In the genomic region with DNA sequence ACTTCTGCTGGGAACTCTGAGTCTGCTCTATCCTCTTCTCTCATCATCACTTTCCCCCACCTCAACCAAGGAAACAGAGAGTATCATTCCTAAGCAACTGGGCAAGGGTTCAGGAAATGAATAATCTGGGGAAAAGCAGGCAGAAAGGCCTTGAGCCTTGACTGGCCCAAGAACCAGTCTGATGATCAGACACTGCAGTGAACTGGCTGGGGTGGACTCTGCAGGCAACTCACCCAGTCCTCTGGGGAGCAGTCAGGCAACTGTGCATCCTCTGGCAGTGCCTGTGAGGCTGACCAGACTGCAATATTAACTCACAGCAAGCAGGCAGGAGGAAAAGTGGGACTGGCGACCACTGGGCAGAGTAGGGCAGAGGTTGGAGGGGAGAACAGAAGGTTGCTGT, we compare ENCODE assay signal across 15 cellular contexts. TPM values are rescaled to one million over a fixed set of nuclear protein-coding genes. Genes with fewer than 3 reads are reported as not detected.
A peak's percentile ranks its signal among the peaks of the same experiment; 100 is the strongest.
DNase-seq lines count a peak whose midpoint lies in the region; ATAC-seq and TF ChIP-seq lines count a peak whose summit lies in the region.
"Had no signal": no experiment of that assay in that cellular context is flagged by ENCODE, and none has a peak within 500 bp of the region (broad histone marks: within the 10 kb centered on the region; RNA-seq: fewer than 3 reads in every experiment).

No MANE protein-coding gene starts in this region.

- no peak for TF ChIP-seq CTCF in WTC11 (IDR thresholded peaks at IDR 0.05)

- ATAC-seq in WTC11, result no peak
- ATAC-seq in stimulated activated effector memory CD8-positive, alpha-beta T cell treated with anti-CD3 and anti-CD28 coated beads, Interleukin-12 subunit alpha, Interleukin-12 subunit beta, amount 100 ng/mL, for 72 hours, result no peak
- ATAC-seq in GM18868 (IDR thresholded peaks at IDR 0.05; ENCODE audit: unreplicated experiment), result no peak
- ATAC-seq in HG02678 (IDR thresholded peaks at IDR 0.05; ENCODE audit: unreplicated experiment), result no peak
- ATAC-seq: gastrocnemius medialis had no signal

- H3K9me3 Mint-ChIP-seq in activated CD4-positive, alpha-beta T cell treated with anti-CD3 and anti-CD28 coated beads, Interleukin-2, amount 10 ng/mL, durations not matched to agents 24 days and 14 days, result no peaks in the 10 kb centered on the region
- H3K9me3 Mint-ChIP-seq in WTC11, result no peaks in the 10 kb centered on the region
- no peaks in the 10 kb centered on the region for H3K9me3 Mint-ChIP-seq in stimulated activated effector memory CD8-positive, alpha-beta T cell treated with anti-CD3 and anti-CD28 coated beads, Interleukin-12 subunit alpha, Interleukin-12 subunit beta, amount 100 ng/mL, for 72 hours

- POLR2A ChIA-PET in WTC11 (lab: Charles Lee), result no interaction called here

- CTCF ChIA-PET in WTC11 (lab: Charles Lee), result interaction anchor here (1.5 to 3.3 kb wide), 3 partner anchors 12 to 39 kb away, joined by 11 to 40 read pairs (median 39); a partner anchor contains a TSS

- peak overlapping the region; percentile 87 for H3K4me3 Mint-ChIP-seq in activated CD4-positive, alpha-beta T cell treated with anti-CD3 and anti-CD28 coated beads, Interleukin-2, amount 10 ng/mL, durations not matched to agents 24 days and 14 days
- peak overlapping the region; percentile 79 for H3K4me3 Mint-ChIP-seq in WTC11
- H3K4me3 Mint-ChIP-seq in stimulated activated effector memory CD8-positive, alpha-beta T cell treated with anti-CD3 and anti-CD28 coated beads, Interleukin-12 subunit alpha, Interleukin-12 subunit beta, amount 100 ng/mL, for 72 hours, result peak overlapping the region; percentile 72

- H3K4me1 Mint-ChIP-seq in activated CD4-positive, alpha-beta T cell treated with anti-CD3 and anti-CD28 coated beads, Interleukin-2, amount 10 ng/mL, durations not matched to agents 24 days and 14 days, result peaks cover 18% of the 10 kb centered on the region
- peaks cover 24% of the 10 kb centered on the region for H3K4me1 Mint-ChIP-seq in WTC11
- peaks cover 12% of the 10 kb centered on the region for H3K4me1 Mint-ChIP-seq in stimulated activated effector memory CD8-positive, alpha-beta T cell treated with anti-CD3 and anti-CD28 coated beads, Interleukin-12 subunit alpha, Interleukin-12 subunit beta, amount 100 ng/mL, for 72 hours

- no peak overlapping the region for H3K27ac Mint-ChIP-seq in activated CD4-positive, alpha-beta T cell treated with anti-CD3 and anti-CD28 coated beads, Interleukin-2, amount 10 ng/mL, durations not matched to agents 24 days and 14 days
- H3K27ac Mint-ChIP-seq in WTC11, result no peak overlapping the region
- no peak overlapping the region for H3K27ac Mint-ChIP-seq in stimulated activated effector memory CD8-positive, alpha-beta T cell treated with anti-CD3 and anti-CD28 coated beads, Interleukin-12 subunit alpha, Interleukin-12 subunit beta, amount 100 ng/mL, for 72 hours

- no peak for DNase-seq in activated CD4-positive, alpha-beta T cell treated with anti-CD3 and anti-CD28 coated beads, Interleukin-2, amount 10 ng/mL, durations not matched to agents 24 days and 14 days
- DNase-seq in activated CD4-positive, alpha-beta T cell treated with anti-CD3 and anti-CD28 coated beads, Interleukin-2, amount 50 U/mL, for 48 hours, result no peak
- DNase-seq in WTC11 (ENCODE audit: low spot score), result no peak
- DNase-seq in fibroblast of peridontal ligament (ENCODE audit: extremely low read depth), result peak; percentile 57
- no peak for DNase-seq in stimulated activated effector memory CD8-positive, alpha-beta T cell treated with anti-CD3 and anti-CD28 coated beads, Interleukin-12 subunit alpha, Interleukin-12 subunit beta, amount 100 ng/mL, for 72 hours (ENCODE audit: low spot score in 2 of 2)
- no peak for DNase-seq in HUDEP-2 (lab: John Stamatoyannopoulos, UW; ENCODE audit: unreplicated experiment in 76 of 76)
- DNase-seq: activated CD4-positive, alpha-beta T cell treated with anti-CD3 and anti-CD28 coated beads for 4 hours; gastrocnemius medialis; left lung; Right ventricle myocardium superior; upper lobe of right lung had no signal

- no peaks in the 10 kb centered on the region for H3K36me3 Mint-ChIP-seq in activated CD4-positive, alpha-beta T cell treated with anti-CD3 and anti-CD28 coated beads, Interleukin-2, amount 10 ng/mL, durations not matched to agents 24 days and 14 days (ENCODE audit: low read depth)
- H3K36me3 Mint-ChIP-seq in WTC11, result no peaks in the 10 kb centered on the region
- H3K36me3 Mint-ChIP-seq in stimulated activated effector memory CD8-positive, alpha-beta T cell treated with anti-CD3 and anti-CD28 coated beads, Interleukin-12 subunit alpha, Interleukin-12 subunit beta, amount 100 ng/mL, for 72 hours, result no peaks in the 10 kb centered on the region

- peaks cover 35% of the 10 kb centered on the region for H3K27me3 Mint-ChIP-seq in activated CD4-positive, alpha-beta T cell treated with anti-CD3 and anti-CD28 coated beads, Interleukin-2, amount 10 ng/mL, durations not matched to agents 24 days and 14 days
- H3K27me3 Mint-ChIP-seq in WTC11 (ENCODE audit: low read depth), result peaks cover 35% of the 10 kb centered on the region

- intact Hi-C loops in activated CD4-positive, alpha-beta T cell treated with anti-CD3 and anti-CD28 coated beads, Interleukin-2, amount 10 ng/mL, durations not matched to agents 24 days and 14 days (cut with micrococcal nuclease), result loop anchor here (1.0 to 2.0 kb wide), 3 partner anchors 12 to 34 kb away; a partner anchor contains a TSS

TF ChIP-seq in WTC11, 78 proteins besides CTCF, POLR2A, EP300 and RAD21 (continues in another document):
- TF ChIP-seq, protein P1, sequence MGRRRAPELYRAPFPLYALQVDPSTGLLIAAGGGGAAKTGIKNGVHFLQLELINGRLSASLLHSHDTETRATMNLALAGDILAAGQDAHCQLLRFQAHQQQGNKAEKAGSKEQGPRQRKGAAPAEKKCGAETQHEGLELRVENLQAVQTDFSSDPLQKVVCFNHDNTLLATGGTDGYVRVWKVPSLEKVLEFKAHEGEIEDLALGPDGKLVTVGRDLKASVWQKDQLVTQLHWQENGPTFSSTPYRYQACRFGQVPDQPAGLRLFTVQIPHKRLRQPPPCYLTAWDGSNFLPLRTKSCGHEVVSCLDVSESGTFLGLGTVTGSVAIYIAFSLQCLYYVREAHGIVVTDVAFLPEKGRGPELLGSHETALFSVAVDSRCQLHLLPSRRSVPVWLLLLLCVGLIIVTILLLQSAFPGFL (CRISPR knock-in tag; IDR thresholded peaks at IDR 0.05; ENCODE audit: borderline replicate concordance), result no peak
- TF ChIP-seq TEAD4 (CRISPR knock-in tag; IDR thresholded peaks at IDR 0.05) (no peak), KAT7 (CRISPR knock-in tag; IDR thresholded peaks at IDR 0.05; ENCODE audit: borderline replicate concordance) (no peak), ZBTB21 (CRISPR knock-in tag; IDR thresholded peaks at IDR 0.05; ENCODE audit: borderline replicate concordance) (no peak), NR3C1 (CRISPR knock-in tag; conservative IDR thresholded peaks at IDR 0.05; ENCODE audit: low read depth) (no peak), GRHL2 (CRISPR knock-in tag; IDR thresholded peaks at IDR 0.05; ENCODE audit: insufficient replicate concordance, severe bottlenecking) (no peak), NFE2L1 (CRISPR knock-in tag; IDR thresholded peaks at IDR 0.05) (no peak)
- TF ChIP-seq, protein P2, sequence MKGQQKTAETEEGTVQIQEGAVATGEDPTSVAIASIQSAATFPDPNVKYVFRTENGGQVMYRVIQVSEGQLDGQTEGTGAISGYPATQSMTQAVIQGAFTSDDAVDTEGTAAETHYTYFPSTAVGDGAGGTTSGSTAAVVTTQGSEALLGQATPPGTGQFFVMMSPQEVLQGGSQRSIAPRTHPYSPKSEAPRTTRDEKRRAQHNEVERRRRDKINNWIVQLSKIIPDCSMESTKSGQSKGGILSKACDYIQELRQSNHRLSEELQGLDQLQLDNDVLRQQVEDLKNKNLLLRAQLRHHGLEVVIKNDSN (CRISPR knock-in tag; IDR thresholded peaks at IDR 0.05), result no peak
- TF ChIP-seq, protein P3, sequence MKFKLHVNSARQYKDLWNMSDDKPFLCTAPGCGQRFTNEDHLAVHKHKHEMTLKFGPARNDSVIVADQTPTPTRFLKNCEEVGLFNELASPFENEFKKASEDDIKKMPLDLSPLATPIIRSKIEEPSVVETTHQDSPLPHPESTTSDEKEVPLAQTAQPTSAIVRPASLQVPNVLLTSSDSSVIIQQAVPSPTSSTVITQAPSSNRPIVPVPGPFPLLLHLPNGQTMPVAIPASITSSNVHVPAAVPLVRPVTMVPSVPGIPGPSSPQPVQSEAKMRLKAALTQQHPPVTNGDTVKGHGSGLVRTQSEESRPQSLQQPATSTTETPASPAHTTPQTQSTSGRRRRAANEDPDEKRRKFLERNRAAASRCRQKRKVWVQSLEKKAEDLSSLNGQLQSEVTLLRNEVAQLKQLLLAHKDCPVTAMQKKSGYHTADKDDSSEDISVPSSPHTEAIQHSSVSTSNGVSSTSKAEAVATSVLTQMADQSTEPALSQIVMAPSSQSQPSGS (CRISPR knock-in tag; IDR thresholded peaks at IDR 0.05; ENCODE audit: borderline replicate concordance, low read depth), result no peak
- TF ChIP-seq, protein P4, sequence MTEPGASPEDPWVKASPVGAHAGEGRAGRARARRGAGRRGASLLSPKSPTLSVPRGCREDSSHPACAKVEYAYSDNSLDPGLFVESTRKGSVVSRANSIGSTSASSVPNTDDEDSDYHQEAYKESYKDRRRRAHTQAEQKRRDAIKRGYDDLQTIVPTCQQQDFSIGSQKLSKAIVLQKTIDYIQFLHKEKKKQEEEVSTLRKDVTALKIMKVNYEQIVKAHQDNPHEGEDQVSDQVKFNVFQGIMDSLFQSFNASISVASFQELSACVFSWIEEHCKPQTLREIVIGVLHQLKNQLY (CRISPR knock-in tag; IDR thresholded peaks at IDR 0.05), result no peak

RNA-seq across cellular contexts. Expression of a gene that starts 1.0 kb away (rescaled TPM):
- 0.40 TPM in 2 replicates for total RNA-seq in activated CD4-positive, alpha-beta T cell treated with anti-CD3 and anti-CD28 coated beads, Interleukin-2, amount 10 ng/mL, durations not matched to agents 24 days and 14 days
- total RNA-seq in WTC11 (2021), result 2.7 to 3.2 TPM (median 2.9 TPM) in 3 replicates
- total RNA-seq: A673, NCI-H460 had no signal

RNA-seq across cellular contexts. Expression of a gene that starts 25.2 kb away (rescaled TPM):
- 1.7 and 2.4 TPM in 2 replicates for total RNA-seq in activated CD4-positive, alpha-beta T cell treated with anti-CD3 and anti-CD28 coated beads, Interleukin-2, amount 10 ng/mL, durations not matched to agents 24 days and 14 days
- 0.31 to 0.34 TPM (median 0.32 TPM) in 3 replicates for total RNA-seq in WTC11 (2021)

RNA-seq across cellular contexts. Expression of a gene that starts 25.8 kb away (rescaled TPM):
- 19.1 and 20.2 TPM in 2 replicates for total RNA-seq in activated CD4-positive, alpha-beta T cell treated with anti-CD3 and anti-CD28 coated beads, Interleukin-2, amount 10 ng/mL, durations not matched to agents 24 days and 14 days
- total RNA-seq in WTC11 (2021), result 44.9 to 52.4 TPM (median 49.6 TPM) in 3 replicates

RNA-seq across cellular contexts. Expression of a gene that starts 33.8 kb away (rescaled TPM):
- total RNA-seq in activated CD4-positive, alpha-beta T cell treated with anti-CD3 and anti-CD28 coated beads, Interleukin-2, amount 10 ng/mL, durations not matched to agents 24 days and 14 days, result 31.7 and 32.2 TPM in 2 replicates
- 10.9 to 12.5 TPM (median 11.8 TPM) in 3 replicates for total RNA-seq in WTC11 (2021)

RNA-seq across cellular contexts. Expression of a gene that starts 39.2 kb away (rescaled TPM):
- total RNA-seq in activated CD4-positive, alpha-beta T cell treated with anti-CD3 and anti-CD28 coated beads, Interleukin-2, amount 10 ng/mL, durations not matched to agents 24 days and 14 days, result 2.5 and 3.4 TPM in 2 replicates
- total RNA-seq in WTC11 (2021), result 2.7 to 3.5 TPM (median 3.3 TPM) in 3 replicates
